21 cellular contexts compared by ENCODE assay signal in the genomic region with DNA sequence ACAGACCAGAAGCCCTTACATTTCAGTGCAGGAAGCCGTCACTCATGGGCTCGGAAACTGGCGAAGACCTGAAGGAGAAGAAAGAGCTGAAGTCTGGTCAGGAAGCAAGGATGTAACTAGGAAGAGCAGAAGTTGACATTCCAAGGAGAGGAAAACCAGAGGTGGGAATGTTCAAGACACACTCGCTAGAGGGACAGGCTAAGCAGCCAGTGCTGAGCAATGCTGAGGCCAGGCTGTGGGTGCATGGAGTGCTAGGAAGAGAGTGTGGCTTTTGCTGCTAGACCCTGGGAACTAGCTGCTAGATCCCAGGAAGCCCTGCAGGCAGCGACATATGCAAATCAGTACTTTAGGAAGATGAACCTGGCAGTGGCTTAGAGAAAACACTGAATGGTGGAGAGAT. TPM values are rescaled to one million over a fixed set of nuclear protein-coding genes. Genes with fewer than 3 reads are reported as not detected.
"Had no signal": no experiment of that assay in that cellular context is flagged by ENCODE, and none has a peak within 500 bp of the region (broad histone marks: within the 10 kb centered on the region; RNA-seq: fewer than 3 reads in every experiment).

No MANE protein-coding gene starts in this region.

- H3K4me3 Mint-ChIP-seq: activated naive CD4-positive, alpha-beta T cell treated with anti-CD3 and anti-CD28 coated beads, Interleukin-2, amount 50 U/mL, for 24 hours; activated T-cell treated with anti-CD3 and anti-CD28 coated beads, Interleukin-2, amount 50 U/mL, for 24 hours; natural killer cell; T-helper 17 cell; type B pancreatic cell had no signal

- H3K4me3 ChIP-seq: body of pancreas, gastroesophageal sphincter, hepatocyte, mucosa of descending colon, sigmoid colon had no signal

- H3K4me1 Mint-ChIP-seq: natural killer cell, T-helper 17 cell had no signal

- H3K27ac ChIP-seq: body of pancreas, gastroesophageal sphincter, hepatocyte, sigmoid colon had no signal

- H2AFZ ChIP-seq: hepatocyte had no signal

- H3K27me3 Mint-ChIP-seq: activated naive CD4-positive, alpha-beta T cell treated with anti-CD3 and anti-CD28 coated beads, Interleukin-2, amount 50 U/mL, for 24 hours; activated T-cell treated with anti-CD3 and anti-CD28 coated beads, Interleukin-2, amount 50 U/mL, for 24 hours had no signal

- H3K4me2 ChIP-seq: hepatocyte had no signal

- H3K27ac Mint-ChIP-seq: activated naive CD4-positive, alpha-beta T cell treated with anti-CD3 and anti-CD28 coated beads, Interleukin-2, amount 50 U/mL, for 24 hours; activated T-cell treated with anti-CD3 and anti-CD28 coated beads, Interleukin-2, amount 50 U/mL, for 24 hours; natural killer cell; T-helper 17 cell; type B pancreatic cell had no signal

- ATAC-seq: body of pancreas, gastroesophageal sphincter, left colon, mucosa of descending colon, natural killer cell, T-helper 17 cell had no signal

- H3K9me3 ChIP-seq: body of pancreas, gastroesophageal sphincter, mucosa of descending colon, sigmoid colon had no signal

- H3K27me3 ChIP-seq: body of pancreas, gastroesophageal sphincter, hepatocyte, sigmoid colon had no signal

- H3K79me2 ChIP-seq: hepatocyte had no signal

- H3K4me1 ChIP-seq: gastroesophageal sphincter, sigmoid colon had no signal

- DNase-seq: activated CD4-positive, CD25-positive, alpha-beta regulatory T cell; activated effector memory CD4-positive, alpha-beta T cell treated with Interleukin-2 at 50 U/mL for 16 hours; activated T-cell treated with anti-CD3 and anti-CD28 coated beads, Interleukin-2, amount 50 U/mL, for 24 hours; body of pancreas; central memory CD4-positive, alpha-beta T cell; cortex of kidney; effector CD8-positive, alpha-beta T cell; left colon; mucosa of descending colon; natural killer cell; sigmoid colon; stimulated activated CD4-positive, alpha-beta T cell treated with anti-CD3 and anti-CD28 coated beads, Interleukin-2, amount 100 ng/mL, for 24 hours; stimulated activated naive CD4-positive, alpha-beta T cell; T-helper 17 cell had no signal

- H3K36me3 ChIP-seq: gastroesophageal sphincter, sigmoid colon had no signal

- H3K9me3 Mint-ChIP-seq: activated naive CD4-positive, alpha-beta T cell treated with anti-CD3 and anti-CD28 coated beads, Interleukin-2, amount 50 U/mL, for 24 hours; activated T-cell treated with anti-CD3 and anti-CD28 coated beads, Interleukin-2, amount 50 U/mL, for 24 hours; natural killer cell; type B pancreatic cell had no signal

- H3K36me3 Mint-ChIP-seq: activated naive CD4-positive, alpha-beta T cell treated with anti-CD3 and anti-CD28 coated beads, Interleukin-2, amount 50 U/mL, for 24 hours; natural killer cell; type B pancreatic cell had no signal

RNA-seq across cellular contexts. Expression of a gene that starts 12.1 kb away (rescaled TPM):
- total RNA-seq: body of pancreas, fibroblast of lung, gastroesophageal sphincter, lung microvascular endothelial cell, natural killer cell, sigmoid colon, T-helper 17 cell had no signal

RNA-seq across cellular contexts. Expression of a gene that starts 31.5 kb away (rescaled TPM):
- total RNA-seq: fibroblast of lung, gastroesophageal sphincter, lung microvascular endothelial cell, natural killer cell, omental fat pad, sigmoid colon, T-helper 17 cell had no signal
